ENCODE assay signal across 1 cellular context in the genomic region with DNA sequence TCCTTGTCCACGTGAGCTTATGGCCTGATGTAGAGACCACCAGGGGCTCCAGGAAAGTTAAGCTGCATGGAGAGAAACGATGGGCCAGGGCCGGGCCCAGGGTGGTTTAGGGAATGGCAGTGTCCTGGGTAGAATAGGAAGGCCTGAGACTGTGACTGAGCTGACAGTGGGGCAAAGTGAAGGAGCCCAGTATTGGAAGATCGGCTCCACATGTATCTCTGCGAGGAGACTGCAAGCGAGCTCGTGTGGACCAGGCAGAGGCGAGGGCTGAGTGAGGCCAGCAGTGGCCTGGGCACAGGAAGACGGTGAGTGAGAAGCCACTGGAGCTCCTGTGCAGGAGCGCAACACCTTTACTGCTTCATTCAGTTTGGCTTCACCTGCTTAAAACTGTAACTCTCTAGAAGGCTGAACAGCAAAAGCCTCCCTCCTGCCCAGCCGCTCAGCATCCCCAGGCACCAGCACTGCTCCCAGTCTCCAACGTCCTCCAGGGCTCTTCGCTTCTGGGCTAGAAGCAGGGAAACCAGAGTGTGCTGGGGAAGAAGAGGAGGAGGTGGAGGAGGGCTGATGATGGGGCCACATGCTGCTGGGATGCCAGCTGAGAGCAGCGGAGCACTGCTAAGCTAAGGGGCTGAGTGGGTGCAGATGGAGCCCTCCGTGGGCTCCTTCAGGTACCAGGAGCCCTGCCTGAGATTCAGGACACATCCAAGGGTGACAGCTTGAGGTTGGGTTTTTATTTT.
TF ChIP-seq lines count a peak whose summit lies in the region.

No MANE protein-coding gene starts in this region.

TF ChIP-seq in HCT116, 20 proteins besides CTCF, POLR2A, EP300 and RAD21:
- TF ChIP-seq ELF1 (IDR thresholded peaks at IDR 0.05; ENCODE audit: borderline replicate concordance, low read depth): no peak
- no peak for TF ChIP-seq ZFX (IDR thresholded peaks at IDR 0.05)
- no peak for TF ChIP-seq EZH2 (IDR thresholded peaks at IDR 0.05)
- no peak for TF ChIP-seq SRF (IDR thresholded peaks at IDR 0.05; ENCODE audit: low read depth)
- no peak for TF ChIP-seq JUND (IDR thresholded peaks at IDR 0.05)
- no peak for TF ChIP-seq TCF7L2 (IDR thresholded peaks at IDR 0.05; ENCODE audit: borderline replicate concordance, extremely low read depth, insufficient read depth, insufficient read length)
- TF ChIP-seq SIN3A (IDR thresholded peaks at IDR 0.05; ENCODE audit: low read depth): no peak
- TF ChIP-seq YY1 (IDR thresholded peaks at IDR 0.05; ENCODE audit: extremely low read depth, insufficient replicate concordance, low read depth, low read length): no peak
- TF ChIP-seq FOSL1 (IDR thresholded peaks at IDR 0.05; ENCODE audit: low read depth): no peak
- no peak for TF ChIP-seq EZH2phosphoT487 (IDR thresholded peaks at IDR 0.05; ENCODE audit: borderline replicate concordance)
- TF ChIP-seq CBX3 (IDR thresholded peaks at IDR 0.05; ENCODE audit: low read depth): no peak
- TF ChIP-seq EGR1 (IDR thresholded peaks at IDR 0.05; ENCODE audit: low read depth): no peak
- TF ChIP-seq, protein P1, sequence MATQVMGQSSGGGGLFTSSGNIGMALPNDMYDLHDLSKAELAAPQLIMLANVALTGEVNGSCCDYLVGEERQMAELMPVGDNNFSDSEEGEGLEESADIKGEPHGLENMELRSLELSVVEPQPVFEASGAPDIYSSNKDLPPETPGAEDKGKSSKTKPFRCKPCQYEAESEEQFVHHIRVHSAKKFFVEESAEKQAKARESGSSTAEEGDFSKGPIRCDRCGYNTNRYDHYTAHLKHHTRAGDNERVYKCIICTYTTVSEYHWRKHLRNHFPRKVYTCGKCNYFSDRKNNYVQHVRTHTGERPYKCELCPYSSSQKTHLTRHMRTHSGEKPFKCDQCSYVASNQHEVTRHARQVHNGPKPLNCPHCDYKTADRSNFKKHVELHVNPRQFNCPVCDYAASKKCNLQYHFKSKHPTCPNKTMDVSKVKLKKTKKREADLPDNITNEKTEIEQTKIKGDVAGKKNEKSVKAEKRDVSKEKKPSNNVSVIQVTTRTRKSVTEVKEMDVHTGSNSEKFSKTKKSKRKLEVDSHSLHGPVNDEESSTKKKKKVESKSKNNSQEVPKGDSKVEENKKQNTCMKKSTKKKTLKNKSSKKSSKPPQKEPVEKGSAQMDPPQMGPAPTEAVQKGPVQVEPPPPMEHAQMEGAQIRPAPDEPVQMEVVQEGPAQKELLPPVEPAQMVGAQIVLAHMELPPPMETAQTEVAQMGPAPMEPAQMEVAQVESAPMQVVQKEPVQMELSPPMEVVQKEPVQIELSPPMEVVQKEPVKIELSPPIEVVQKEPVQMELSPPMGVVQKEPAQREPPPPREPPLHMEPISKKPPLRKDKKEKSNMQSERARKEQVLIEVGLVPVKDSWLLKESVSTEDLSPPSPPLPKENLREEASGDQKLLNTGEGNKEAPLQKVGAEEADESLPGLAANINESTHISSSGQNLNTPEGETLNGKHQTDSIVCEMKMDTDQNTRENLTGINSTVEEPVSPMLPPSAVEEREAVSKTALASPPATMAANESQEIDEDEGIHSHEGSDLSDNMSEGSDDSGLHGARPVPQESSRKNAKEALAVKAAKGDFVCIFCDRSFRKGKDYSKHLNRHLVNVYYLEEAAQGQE (IDR thresholded peaks at IDR 0.05; ENCODE audit: low read depth): no peak
- no peak for TF ChIP-seq ATF3 (IDR thresholded peaks at IDR 0.05)
- no peak for TF ChIP-seq SP1 (IDR thresholded peaks at IDR 0.05; ENCODE audit: low read depth)
- TF ChIP-seq, protein P2, sequence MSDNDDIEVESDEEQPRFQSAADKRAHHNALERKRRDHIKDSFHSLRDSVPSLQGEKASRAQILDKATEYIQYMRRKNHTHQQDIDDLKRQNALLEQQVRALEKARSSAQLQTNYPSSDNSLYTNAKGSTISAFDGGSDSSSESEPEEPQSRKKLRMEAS (IDR thresholded peaks at IDR 0.05): no peak
- no peak for TF ChIP-seq ZNF274 (IDR thresholded peaks at IDR 0.05; ENCODE audit: low read depth, low read length)
- no peak for TF ChIP-seq ZBTB33 (IDR thresholded peaks at IDR 0.05; ENCODE audit: extremely low read depth, insufficient replicate concordance, low read length)
- no peak for TF ChIP-seq CEBPB (IDR thresholded peaks at IDR 0.05; ENCODE audit: low read depth)
